In the genomic region with DNA sequence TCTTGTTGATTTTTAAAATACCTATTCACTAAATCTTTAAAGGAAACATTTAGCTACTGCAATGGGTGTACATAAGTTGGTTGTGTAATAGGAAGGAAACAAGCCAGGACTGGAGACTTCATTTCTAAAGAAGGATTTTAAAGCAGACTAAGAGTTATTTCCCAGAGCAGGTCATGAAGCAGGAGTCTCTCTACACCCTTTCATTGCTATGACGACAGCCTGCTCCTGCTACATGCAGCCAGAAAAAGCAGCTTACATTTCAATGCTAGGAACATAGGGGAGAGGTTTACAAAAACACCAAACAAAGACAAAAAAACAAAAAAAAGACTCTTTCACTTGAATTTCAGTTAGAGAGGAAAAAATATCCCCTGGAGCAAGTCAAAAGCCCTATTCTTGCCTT, we compare ENCODE assay signal across 12 cellular contexts. TPM values are rescaled to one million over a fixed set of nuclear protein-coding genes. Genes with fewer than 3 reads are reported as not detected.
DNase-seq lines count a peak whose midpoint lies in the region; ATAC-seq, FAIRE-seq and TF ChIP-seq lines count a peak whose summit lies in the region.
"Had no signal": no experiment of that assay in that cellular context is flagged by ENCODE, and none has a peak within 500 bp of the region (broad histone marks: within the 10 kb centered on the region; RNA-seq: fewer than 3 reads in every experiment).

No MANE protein-coding gene starts in this region.

- H3K9me3 ChIP-seq in mucosa of stomach (ENCODE audit: control insufficient read depth, low read length): no peaks in the 10 kb centered on the region
- no peaks in the 10 kb centered on the region for H3K9me3 ChIP-seq in tibial artery
- H3K9me3 ChIP-seq in adrenal gland (replicated peaks in 1 of 3): no peaks in the 10 kb centered on the region

- FAIRE-seq in H54 (lab: Jason Lieb, UNC): no peak
- FAIRE-seq: endothelial cell of umbilical vein had no signal

- WGBS in adrenal gland, 4 donors: 50 to 74% (median 58%) methylated on average over 1 of the region's 1 CpG

- peak overlapping the region; percentile 51 for H3K9ac ChIP-seq in mucosa of stomach (ENCODE audit: low read length)

- H3K4me1 ChIP-seq in mucosa of stomach (ENCODE audit: control insufficient read depth, insufficient read depth, low read length) (no peaks in the 10 kb centered on the region), tibial artery (peaks cover 0 to 75% (median 45%) of the 10 kb centered on the region in 4 donors), adrenal gland (replicated peaks in 1 of 2) (peaks cover 4 to 36% of the 10 kb centered on the region in 2 donors)

- H3K4me3 ChIP-seq in mucosa of stomach (ENCODE audit: low read length) (no peak overlapping the region), tibial artery (peak overlapping the region; percentile 58 to 61), adrenal gland (peak overlapping the region in 1 of 4 donors; percentile 49)

- DNase-seq in astrocyte of the hippocampus (ENCODE audit: low read depth, low spot score) (peak; percentile 51), fibroblast of peridontal ligament (ENCODE audit: extremely low read depth) (peak; percentile 53), tibial artery (no peak), H54 (ENCODE audit: insufficient read length, low spot score) (no peak), adrenal gland (no peak)
- DNase-seq in activated naive CD4-positive, alpha-beta T cell (lab: John Stamatoyannopoulos, UW): no peak
- DNase-seq: DMS79, MV-4-11 had no signal

- H3K27ac ChIP-seq in tibial artery (peak overlapping the region; percentile 88 to 90), adrenal gland (peak overlapping the region in 2 of 5 donors; percentile 62 to 69)

- no peaks in the 10 kb centered on the region for H3K27me3 ChIP-seq in mucosa of stomach (ENCODE audit: control insufficient read depth, insufficient read depth, low read length)
- H3K27me3 ChIP-seq in tibial artery: no peaks in the 10 kb centered on the region
- no peaks in the 10 kb centered on the region for H3K27me3 ChIP-seq in adrenal gland

- TF ChIP-seq CTCF in tibial artery (IDR thresholded peaks at IDR 0.05): no peak
- no peak for TF ChIP-seq CTCF in adrenal gland (IDR thresholded peaks at IDR 0.05)

- ATAC-seq in GM21515 (IDR thresholded peaks at IDR 0.05; ENCODE audit: unreplicated experiment): no peak

- TF ChIP-seq POLR2A in H54 (IDR thresholded peaks at IDR 0.05; ENCODE audit: low read depth, low read length) (no peak), adrenal gland (IDR thresholded peaks at IDR 0.05) (no peak)

- H3K36me3 ChIP-seq in mucosa of stomach (ENCODE audit: control insufficient read depth, insufficient read depth, low read length): no peaks in the 10 kb centered on the region
- H3K36me3 ChIP-seq in tibial artery: peaks cover 0 to 13% (median 9%) of the 10 kb centered on the region in 3 donors
- no peaks in the 10 kb centered on the region for H3K36me3 ChIP-seq in adrenal gland (replicated peaks in 1 of 2)

- intact Hi-C loops in tibial artery (cut with DNase I; ENCODE audit: low total_unique reads): no loop called here
- intact Hi-C loops in adrenal gland (cut with DNase I): no loop called here

RNA-seq across cellular contexts. Expression of a gene that starts 3.5 kb away (rescaled TPM):
- 100 to 1,000 TPM in 6 of 8 donors, 10 to 100 TPM in 2; 49.7 to 201 (median 152) TPM for total RNA-seq in adrenal gland
- 100 to 1,000 TPM in 1 of 3 donors, 10 to 100 TPM in 2; 57.6 to 143 (median 87.3) TPM for polyA plus RNA-seq in adrenal gland
- total RNA-seq: activated T-helper 2 cell treated with anti-CD3 and anti-CD28 coated beads, Interferon-gamma antibody, Interleukin-2, Interleukin-4, amounts not matched to agents 10 μg/mL and 5 μg/mL and 100 μg/mL, durations not matched to agents 14 hours and 24 hours and 36 hours; endothelial cell of umbilical vein had no signal
- polyA plus RNA-seq: endothelial cell of umbilical vein had no signal

Comparison
In these comparisons a context has a peak if more than half of its experiments do, and no peak if none do; other contexts are left out.
1. DNase-seq: peak in astrocyte of the hippocampus (single experiment) and fibroblast of peridontal ligament (single experiment); none in tibial artery (0 of 2), H54 (single experiment), adrenal gland (0 of 7) and activated naive CD4-positive, alpha-beta T cell (0 of 4).